ENCODE assay signal across 9 cellular contexts in the genomic region with DNA sequence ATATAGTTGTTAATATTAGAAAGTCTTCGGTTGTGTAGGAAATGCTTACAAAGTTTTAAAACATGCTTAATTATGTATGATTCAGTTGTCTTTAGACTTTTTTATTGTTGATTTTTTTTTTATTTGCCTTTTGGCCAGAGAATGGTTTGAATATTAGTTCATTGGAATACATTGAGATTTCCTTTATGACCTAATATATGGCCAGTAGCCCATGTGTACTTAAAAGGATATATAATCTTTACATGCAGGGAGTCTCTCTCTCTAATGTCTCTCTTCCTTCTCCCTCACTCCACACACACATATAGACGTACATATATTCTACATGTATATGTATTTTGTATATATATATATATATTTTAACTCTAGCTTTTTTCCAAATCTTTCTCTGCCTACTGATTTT.
"Had no signal": no experiment of that assay in that cellular context is flagged by ENCODE, and none has a peak within 500 bp of the region (broad histone marks: within the 10 kb centered on the region; RNA-seq: fewer than 3 reads in every experiment).

No MANE protein-coding gene starts in this region.

- DNase-seq: GM23248, GOT3, H7, H9, HCEC 1CT, HFFc6 had no signal

- H3K9me3 ChIP-seq: HAP-1 had no signal

- ATAC-seq: GM23338, HCT116 had no signal

- H2AFZ ChIP-seq: GM23248, GM23338 had no signal

- H3K9ac ChIP-seq: GM23248 had no signal

- H3K4me3 ChIP-seq: GM23248, GM23338, HAP-1 had no signal

- H3K4me1 ChIP-seq: HAP-1 had no signal

- H3K4me2 ChIP-seq: GM23338 had no signal

- H3K27ac ChIP-seq: GM23248 had no signal
